ENCODE assay signal across 16 cellular contexts in the genomic region with DNA sequence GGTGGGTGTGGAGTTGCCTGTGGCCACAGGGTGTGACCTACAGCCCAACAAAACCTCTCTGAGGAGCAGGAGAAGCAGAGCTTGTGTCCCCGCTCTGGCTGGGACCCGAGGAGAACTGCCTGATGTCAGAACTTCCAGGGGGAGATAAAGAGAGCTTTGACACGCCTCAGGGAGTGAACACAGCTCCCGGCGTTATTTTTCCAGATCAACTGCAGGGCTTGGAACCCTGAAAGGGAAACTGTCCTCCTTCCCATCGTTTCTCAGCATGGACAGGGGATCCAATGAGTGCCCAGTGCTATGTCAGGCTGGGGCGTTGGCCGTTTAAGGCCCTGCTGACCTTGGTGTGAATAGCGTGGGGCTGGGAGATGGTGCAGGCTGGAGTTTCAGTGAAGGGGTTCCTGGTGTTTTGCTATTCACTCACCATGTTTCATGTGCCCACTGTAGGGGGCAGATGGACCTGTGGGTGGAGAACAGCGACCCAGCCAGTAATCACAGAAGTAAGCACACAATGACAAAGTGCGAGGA. TPM values are rescaled to one million over a fixed set of nuclear protein-coding genes. Genes with fewer than 3 reads are reported as not detected.
DNase-seq lines count a peak whose midpoint lies in the region; ATAC-seq, FAIRE-seq and TF ChIP-seq lines count a peak whose summit lies in the region.
"Had no signal": no experiment of that assay in that cellular context is flagged by ENCODE, and none has a peak within 500 bp of the region (broad histone marks: within the 10 kb centered on the region; RNA-seq: fewer than 3 reads in every experiment).

No MANE protein-coding gene starts in this region.

- FAIRE-seq in HepG2 (lab: Jason Lieb, UNC) (no peak), H1 (lab: Jason Lieb, UNC) (no peak)

- DNase-seq in HepG2 (ENCODE audit: low spot score) (no peak), right lobe of liver (no peak), H1 (ENCODE audit: low read depth in 1 of 2, low spot score in 2 of 2) (no peak), SK-N-DZ (ENCODE audit: low spot score) (no peak), activated gamma-delta T cell (lab: John Stamatoyannopoulos, UW) (no peak)
- no peak for DNase-seq in activated T-cell treated with anti-CD3 and anti-CD28 coated beads, Interleukin-2, amount 50 U/mL, for 72 hours
- DNase-seq: 8988T; Calu3; CD4-positive, alpha-beta memory T cell; DMS79 treated with DMSO at 0.1 percent for 48 hours; GF-D8; H9 had no signal

- no peak overlapping the region for H3K4me3 Mint-ChIP-seq in activated T-cell treated with anti-CD3 and anti-CD28 coated beads, Interleukin-2, amount 50 U/mL, for 72 hours
- H3K4me3 Mint-ChIP-seq: CD14-positive monocyte; CD4-positive, alpha-beta memory T cell; GM23338; H9 had no signal

- no peak overlapping the region for H2BK5ac ChIP-seq in H1 (ENCODE audit: low read depth, low read length)

- no peak overlapping the region for H3K56ac ChIP-seq in H1 (replicated peaks; ENCODE audit: insufficient read length, low read depth, low read length)

- WGBS in HepG2 (ENCODE audit: low lambda C conversion rate): 17% methylated on average over 5 of the region's 11 CpGs
- WGBS in right lobe of liver (ENCODE audit: insufficient coverage, low coverage, low lambda C conversion rate, missing lambda C conversion rate): 59% methylated on average over 5 of the region's 11 CpGs
- 81% methylated on average over 11 of the region's 11 CpGs; no CpG with 5 or more reads in 1 of the 2 experiments for WGBS in H1 (ENCODE audit: extremely low coverage in 1 of 2, insufficient coverage in 1 of 2, insufficient read length in 1 of 2, insufficient replicate concordance in 2 of 2, low coverage in 1 of 2, low lambda C conversion rate in 2 of 2, missing lambda C conversion rate in 1 of 2), 2 experiments

- H3K27me3 Mint-ChIP-seq in activated T-cell treated with anti-CD3 and anti-CD28 coated beads, Interleukin-2, amount 50 U/mL, for 72 hours (ENCODE audit: low read depth): no peaks in the 10 kb centered on the region

- H2BK120ac ChIP-seq in H1 (replicated peaks; ENCODE audit: low read depth, low read length): no peak overlapping the region

- no peaks in the 10 kb centered on the region for H3K36me3 ChIP-seq in HepG2 (replicated peaks in 1 of 2; ENCODE audit: control insufficient read depth in 1 of 2, insufficient read depth in 2 of 2, low read length in 2 of 2)
- H3K36me3 ChIP-seq in right lobe of liver: no peaks in the 10 kb centered on the region
- H3K36me3 ChIP-seq in H1 (ENCODE audit: control insufficient read depth in 2 of 4, insufficient read depth in 4 of 4, low read length in 3 of 4): no peaks in the 10 kb centered on the region
- no peaks in the 10 kb centered on the region for H3K36me3 ChIP-seq in neutrophil
- H3K36me3 ChIP-seq: BLaER1 had no signal

- H3K9me3 ChIP-seq in HepG2 (ENCODE audit: low read length): no peaks in the 10 kb centered on the region
- no peaks in the 10 kb centered on the region for H3K9me3 ChIP-seq in right lobe of liver
- no peaks in the 10 kb centered on the region for H3K9me3 ChIP-seq in H1 (ENCODE audit: insufficient read depth in 2 of 2, low read depth in 1 of 2, low read length in 1 of 2)
- no peaks in the 10 kb centered on the region for H3K9me3 ChIP-seq in neutrophil
- H3K9me3 ChIP-seq: BLaER1 had no signal

- no peak overlapping the region for H3K14ac ChIP-seq in H1 (ENCODE audit: insufficient read length)

- CTCF ChIA-PET in HepG2 (lab: Yijun Ruan, JAX; ENCODE audit: low intra/inter-chr PET ratio, low total read pairs) (no interaction called here), H1 (lab: Charles Lee; ENCODE audit: partially characterized antibody) (interaction anchor here (0.5 to 6.0 kb wide), 12 partner anchors 7 to 1288 kb away, joined by 3 to 30 read pairs (median 8); no protein-coding TSS in a partner anchor)

- no TSS peak for BruUV-seq in HepG2 (replicated peaks; lab: Mats Ljungman, UMichigan)

- ATAC-seq in HepG2 (peak; percentile 25), right lobe of liver (no peak)
- ATAC-seq in activated T-cell treated with anti-CD3 and anti-CD28 coated beads, Interleukin-2, amount 50 U/mL, for 72 hours (replicated peaks in 1 of 2): no peak
- ATAC-seq: GM23338 had no signal

- H3K18ac ChIP-seq in H1 (ENCODE audit: extremely low read depth, low read length): no peak overlapping the region

- no peak overlapping the region for H3K27ac Mint-ChIP-seq in activated T-cell treated with anti-CD3 and anti-CD28 coated beads, Interleukin-2, amount 50 U/mL, for 72 hours
- H3K27ac Mint-ChIP-seq: CD14-positive monocyte; CD4-positive, alpha-beta memory T cell; GM23338; H9 had no signal

- H3K23me2 ChIP-seq in H1 (ENCODE audit: low read depth, low read length): no peaks in the 10 kb centered on the region

- TF ChIP-seq EP300 in HepG2 (IDR thresholded peaks at IDR 0.05; ENCODE audit: low read depth in 2 of 2, low read length in 2 of 2) (no peak), HepG2 (CRISPR knock-in tag; IDR thresholded peaks at IDR 0.05; ENCODE audit: borderline replicate concordance) (no peak), H1 (IDR thresholded peaks at IDR 0.05; ENCODE audit: borderline replicate concordance in 1 of 2, low read depth in 2 of 2, low read length in 2 of 2) (no peak)

- no peak overlapping the region for H3K4ac ChIP-seq in H1 (replicated peaks; ENCODE audit: insufficient read length, low read depth, low read length)

- no peak overlapping the region for H2BK20ac ChIP-seq in H1 (ENCODE audit: low read length)

- H3K9ac ChIP-seq in HepG2 (ENCODE audit: insufficient read depth, low read depth, low read length): no peak overlapping the region
- H3K9ac ChIP-seq in H1 (replicated peaks in 1 of 4; ENCODE audit: extremely low read depth in 1 of 4, low read depth in 3 of 4, low read length in 3 of 4): no peak overlapping the region; a peak in 1 of 7 replicates
- H3K9ac ChIP-seq: BLaER1 had no signal

- in situ Hi-C loops in HepG2 (cut with HindIII; ENCODE audit: extremely low pct_ligation_motif_present, low pct_unique_long_range_greater_than_20kb): no loop called here

- intact Hi-C loops in HepG2 (cut with micrococcal nuclease; ENCODE audit: unreplicated experiment) (no loop called here), right lobe of liver (cut with DNase I) (no loop called here)

- H3K36me3 Mint-ChIP-seq in activated T-cell treated with anti-CD3 and anti-CD28 coated beads, Interleukin-2, amount 50 U/mL, for 72 hours (ENCODE audit: insufficient read depth in 2 of 2): no peaks in the 10 kb centered on the region
- H3K36me3 Mint-ChIP-seq: CD14-positive monocyte; CD4-positive, alpha-beta memory T cell had no signal

- H3K9me3 Mint-ChIP-seq in activated T-cell treated with anti-CD3 and anti-CD28 coated beads, Interleukin-2, amount 50 U/mL, for 72 hours: no peaks in the 10 kb centered on the region
- H3K9me3 Mint-ChIP-seq: CD14-positive monocyte; CD4-positive, alpha-beta memory T cell; GM23338; H9 had no signal

- H3K23ac ChIP-seq in H1 (ENCODE audit: insufficient read length): no peak overlapping the region

- no peak overlapping the region for H4K91ac ChIP-seq in H1 (replicated peaks; ENCODE audit: insufficient read length, low read length)

- H2BK15ac ChIP-seq in H1 (ENCODE audit: low read length): no peak overlapping the region

- H3K4me1 ChIP-seq in HepG2 (ENCODE audit: insufficient read depth, low read length) (peaks cover 24% of the 10 kb centered on the region), right lobe of liver (peaks cover 0 to 42% (median 7%) of the 10 kb centered on the region in 4 donors), H1 (replicated peaks in 1 of 4; ENCODE audit: control insufficient read depth in 3 of 4, insufficient read depth in 4 of 4, low read length in 3 of 4) (peaks cover 0 to 10% (median 0%) of the 10 kb centered on the region in 4 experiments; a peak in 2 of 7 replicates), neutrophil (ENCODE audit: control insufficient read depth in 1 of 2, insufficient read depth in 1 of 2, low read depth in 1 of 2, low read length in 1 of 2) (peaks cover 78 to 79% of the 10 kb centered on the region in 2 experiments)

- H2AK5ac ChIP-seq in H1 (ENCODE audit: low read depth, low read length): 0 out of 2 replicates have a peak overlapping the region, but pooled peaks have one; percentile 1

- TF ChIP-seq CTCF in HepG2 (CRISPR knock-in tag; IDR thresholded peaks at IDR 0.05) (no peak), right lobe of liver (IDR thresholded peaks at IDR 0.05) (no peak), H1 (IDR thresholded peaks at IDR 0.05; ENCODE audit: control extremely low read depth in 1 of 3, insufficient read depth in 1 of 3, low read depth in 1 of 3, low read length in 3 of 3) (no peak), neutrophil (IDR thresholded peaks at IDR 0.05) (no peak)

- no peaks in the 10 kb centered on the region for H3K79me1 ChIP-seq in H1 (ENCODE audit: low read depth, low read length)

- TF ChIP-seq RAD21 in HepG2 (CRISPR knock-in tag; IDR thresholded peaks at IDR 0.05): no peak
- no peak for TF ChIP-seq RAD21 in H1 (IDR thresholded peaks at IDR 0.05 in 1 of 2, conservative IDR thresholded peaks at IDR 0.05 in 1 of 2; ENCODE audit: low read depth in 2 of 2, low read length in 2 of 2)

- POLR2A ChIA-PET in HepG2 (lab: Yijun Ruan, JAX) (interaction anchor here (0.8 kb wide), 1 partner anchor 21 kb away, joined by 4 read pairs; no protein-coding TSS in a partner anchor), H1 (lab: Charles Lee; ENCODE audit: partially characterized antibody) (interaction anchor here (1.2 to 2.0 kb wide), 2 partner anchors 8 to 22 kb away, joined by 3 to 5 read pairs; a partner anchor contains a TSS)

- peak overlapping the region; percentile 32; the same call in 1 of the 2 replicates for H3K4me2 ChIP-seq in HepG2 (ENCODE audit: low read depth, low read length)
- no peak overlapping the region for H3K4me2 ChIP-seq in H1 (ENCODE audit: insufficient read depth in 1 of 2, low read depth in 2 of 2, low read length in 2 of 2)
- H3K4me2 ChIP-seq: BLaER1, GM23338 had no signal

- TF ChIP-seq POLR2A in HepG2 (IDR thresholded peaks at IDR 0.05; ENCODE audit: insufficient read depth in 1 of 2, low read depth in 2 of 2, low read length in 2 of 2): no peak
- no peak for TF ChIP-seq POLR2A in right lobe of liver (IDR thresholded peaks at IDR 0.05)
- no peak for TF ChIP-seq POLR2A in H1 (IDR thresholded peaks at IDR 0.05; ENCODE audit: control extremely low read depth in 1 of 2, low read depth in 2 of 2, low read length in 2 of 2)

- no peak overlapping the region for H3K4me3 ChIP-seq in HepG2 (replicated peaks in 1 of 3; ENCODE audit: insufficient read depth in 1 of 3, low read depth in 2 of 3, low read length in 3 of 3)
- no peak overlapping the region for H3K4me3 ChIP-seq in right lobe of liver
- no peak overlapping the region for H3K4me3 ChIP-seq in H1 (ENCODE audit: extremely low read depth in 1 of 4, insufficient read depth in 2 of 4, low read depth in 3 of 4, low read length in 4 of 4)
- H3K4me3 ChIP-seq in neutrophil (ENCODE audit: low read depth in 1 of 2, low read length in 1 of 2): no peak overlapping the region
- H3K4me3 ChIP-seq: BLaER1, GM23338 had no signal

- no peaks in the 10 kb centered on the region for H3K4me1 Mint-ChIP-seq in activated T-cell treated with anti-CD3 and anti-CD28 coated beads, Interleukin-2, amount 50 U/mL, for 72 hours (ENCODE audit: low read depth)
- H3K4me1 Mint-ChIP-seq: CD4-positive, alpha-beta memory T cell had no signal

- H4K5ac ChIP-seq in H1 (ENCODE audit: insufficient read length, low read depth, low read length): no peak overlapping the region

- H4K20me1 ChIP-seq in HepG2 (ENCODE audit: insufficient read depth, low read length): no peaks in the 10 kb centered on the region
- H4K20me1 ChIP-seq in H1 (replicated peaks in 1 of 2; ENCODE audit: control insufficient read depth in 1 of 2, insufficient read depth in 2 of 2, low read length in 2 of 2): no peaks in the 10 kb centered on the region
- H4K20me1 ChIP-seq: BLaER1 had no signal

- H3K27me3 ChIP-seq in HepG2 (ENCODE audit: control insufficient read depth in 1 of 2, insufficient read depth in 2 of 2, low read length in 2 of 2) (peaks cover 2 to 52% of the 10 kb centered on the region in 2 experiments; a peak in 3 of 5 replicates), right lobe of liver (no peaks in the 10 kb centered on the region), H1 (replicated peaks in 1 of 4; ENCODE audit: control insufficient read depth in 3 of 4, extremely low read depth in 1 of 4, insufficient read depth in 3 of 4, low read length in 3 of 4) (peaks cover 0 to 2% (median 0%) of the 10 kb centered on the region in 4 experiments; a peak in 4 of 7 replicates), neutrophil (no peaks in the 10 kb centered on the region)

- no peak overlapping the region for H3K27ac ChIP-seq in HepG2 (ENCODE audit: extremely low read length, insufficient read depth, low read length)
- H3K27ac ChIP-seq in right lobe of liver: peak overlapping the region in 1 of 3 donors; percentile 64
- H3K27ac ChIP-seq in H1 (ENCODE audit: low read depth, low read length): no peak overlapping the region
- H3K27ac ChIP-seq in neutrophil: peak overlapping the region; percentile 74
- H3K27ac ChIP-seq: BLaER1 had no signal

- H4K8ac ChIP-seq in H1 (ENCODE audit: extremely low read depth, insufficient read depth, low read length): 0 out of 2 replicates have a peak overlapping the region, but pooled peaks have one; percentile 23

- H3K79me2 ChIP-seq in HepG2 (ENCODE audit: insufficient read depth, low read length) (no peaks in the 10 kb centered on the region), H1 (ENCODE audit: control insufficient read depth in 1 of 2, insufficient read depth in 2 of 2, low read length in 2 of 2) (no peaks in the 10 kb centered on the region)

- H2AFZ ChIP-seq in HepG2 (ENCODE audit: low read length): no peak overlapping the region
- H2AFZ ChIP-seq in H1 (ENCODE audit: low read length): 0 out of 2 replicates have a peak overlapping the region, but pooled peaks have one; percentile 40

- no peak overlapping the region for H2BK12ac ChIP-seq in H1 (ENCODE audit: low read depth, low read length)

RNA-seq across cellular contexts. Expression of a gene that starts 22.0 kb away (rescaled TPM):
- total RNA-seq in HepG2 (2016; rRNA removed; fragmentation: Illumina TruSeq; extraction: Trizol) (not detected in 2 replicates), right lobe of liver (100 to 1,000 TPM in 2 of 6 experiments, 10 to 100 TPM in 4; 11.4 to 130 (median 30.9) TPM)
- not detected in 2 replicates for total RNA-seq in HepG2 (2016; cell fraction: cytosol; rRNA removed; fragmentation: Illumina TruSeq; extraction: Trizol; ENCODE audit: low read depth)
- total RNA-seq in HepG2 (2016; cell fraction: insoluble cytoplasmic fraction; rRNA removed; fragmentation: Illumina TruSeq; extraction: Trizol): not detected in 2 replicates
- total RNA-seq in HepG2 (2016; cell fraction: membrane; rRNA removed; fragmentation: Illumina TruSeq; extraction: Trizol): not detected in 2 replicates
- total RNA-seq in HepG2 (2016; cell fraction: nucleus; rRNA removed; fragmentation: Illumina TruSeq; extraction: Trizol): not detected in 2 replicates
- polyA plus RNA-seq in HepG2 (2011; rRNA removed) (not detected in 2 replicates), H1 (2011; rRNA removed) (11.4 and 20.7 TPM in 2 replicates)
- not detected in 2 replicates for polyA plus RNA-seq in HepG2 (2011; cell fraction: cytosol; rRNA removed)
- polyA plus RNA-seq in HepG2 (2011; cell fraction: nucleus; rRNA removed): not detected in 2 replicates
- polyA plus RNA-seq in HepG2 (2012): not detected in 2 replicates
- not detected in 2 replicates for polyA plus RNA-seq in HepG2 (2016; cell fraction: cytosol; fragmentation: Illumina TruSeq; extraction: Trizol; ENCODE audit: low read depth)
- not detected in 2 replicates for polyA plus RNA-seq in HepG2 (2016; cell fraction: insoluble cytoplasmic fraction; fragmentation: Illumina TruSeq; extraction: Trizol; ENCODE audit: low read depth)
- not detected in 2 replicates for polyA plus RNA-seq in HepG2 (2016; cell fraction: membrane; fragmentation: Illumina TruSeq; extraction: Trizol; ENCODE audit: low read depth)
- not detected in 2 replicates for polyA plus RNA-seq in HepG2 (2016; cell fraction: nucleus; fragmentation: Illumina TruSeq; extraction: Trizol; ENCODE audit: insufficient read depth, low read depth)
- not detected in 2 replicates for polyA minus RNA-seq in HepG2 (2011; rRNA and poly(A)+ RNA removed; ENCODE audit: low replicate concordance)
- not detected in 2 replicates for polyA minus RNA-seq in HepG2 (2011; cell fraction: cytosol; rRNA and poly(A)+ RNA removed)
- not detected in 2 replicates for polyA minus RNA-seq in HepG2 (2011; cell fraction: nucleus; rRNA and poly(A)+ RNA removed)
- 7.0 and 9.2 TPM in 2 replicates for total RNA-seq in H1 (2021; fragmentation: NEBNext Ultra II Directional; extraction: Animal tissue kit (Norgen Biotek cat#: 25700))
- 9.8 TPM for polyA plus RNA-seq in H1 (2011; cell fraction: cytosol; rRNA removed)
- polyA plus RNA-seq in H1 (2011; cell fraction: nucleus; rRNA removed): 16.9 TPM
- 5.2 to 17.2 TPM (median 11.3 TPM) in 4 replicates for polyA plus RNA-seq in H1 (2012, experiment 1 of 2)
- polyA plus RNA-seq in H1 (2012, experiment 2 of 2): 4.4 TPM
- polyA plus RNA-seq in H1 (2013, experiment 1 of 2): 7.4 TPM
- 5.6 TPM for polyA plus RNA-seq in H1 (2013, experiment 2 of 2)
- polyA minus RNA-seq in H1 (2011; rRNA and poly(A)+ RNA removed): 1.5 and 2.4 TPM in 2 replicates
- polyA minus RNA-seq in H1 (2011; cell fraction: cytosol; rRNA and poly(A)+ RNA removed): 3.4 TPM
- 9.3 TPM for polyA minus RNA-seq in H1 (2011; cell fraction: nucleus; rRNA and poly(A)+ RNA removed)
- 11.1 and 13.4 TPM in 2 replicates for polyA plus RNA-seq in SK-N-DZ (2014; cell fraction: cytosol; rRNA removed)
- polyA plus RNA-seq in SK-N-DZ (2014; cell fraction: nucleus; rRNA removed): 12.8 and 20.6 TPM in 2 replicates
- 1 to 10 TPM; 6.0 TPM for total RNA-seq in activated T-cell treated with anti-CD3 and anti-CD28 coated beads, Interleukin-2, amount 50 U/mL, for 72 hours
